Comparison of ENCODE assay signal across 8 cellular contexts in genomic region chr5:58582411-58583393, GRCh38. TPM values are rescaled to one million over a fixed set of nuclear protein-coding genes. Genes with fewer than 3 reads are reported as not detected.
DNase-seq lines count a peak whose midpoint lies in the region; ATAC-seq and TF ChIP-seq lines count a peak whose summit lies in the region.

RAB3C (plus strand) TSS chr5:58583075; CDS start chr5:58583209, 134 bp downstream.

- H4K91ac ChIP-seq in neuronal stem cell (ENCODE audit: low read depth, low read length, poor library complexity), result no peak within 1 kb of the TSS

- H3K27ac ChIP-seq in OCI-LY1 (ENCODE audit: low read depth, low read length, poor library complexity, severe bottlenecking) (no peak within 1 kb of the TSS), neuronal stem cell (replicated peaks; ENCODE audit: low read length) (no peak within 1 kb of the TSS), tibial artery (no peak within 1 kb of the TSS)

- WGBS in neuronal stem cell (ENCODE audit: extremely low coverage in 2 of 2, insufficient read length in 2 of 2, insufficient replicate concordance in 1 of 2), 2 donors, result no CpG with 5 or more reads among the region's 62 CpGs

- H2BK15ac ChIP-seq in neuronal stem cell (ENCODE audit: low read length), result no peak within 1 kb of the TSS

- peak within 1 kb of the TSS; percentile 81 for H3K4me3 Mint-ChIP-seq in activated naive CD8-positive, alpha-beta T cell treated with anti-CD3 and anti-CD28 coated beads, Interleukin-2, amount 10 ng/mL, durations not matched to agents 7 days and 5 days
- H3K4me3 Mint-ChIP-seq in glutamatergic neuron (ENCODE audit: unreplicated experiment), result peak within 1 kb of the TSS; percentile 98

- H4K20me1 ChIP-seq in OCI-LY1 (ENCODE audit: insufficient read depth, low read length), result no peaks in the 10 kb centered on the region

- no peak within 1 kb of the TSS for H3K9ac ChIP-seq in OCI-LY1 (ENCODE audit: low read length)
- peak within 1 kb of the TSS; percentile 10 for H3K9ac ChIP-seq in neuronal stem cell (ENCODE audit: low read depth, low read length, poor library complexity)

- H3K9me3 ChIP-seq in OCI-LY1 (ENCODE audit: low read length) (no peaks in the 10 kb centered on the region), neuronal stem cell (replicated peaks in 1 of 2; ENCODE audit: control insufficient read depth in 2 of 2, insufficient read depth in 1 of 2, low read depth in 1 of 2, low read length in 2 of 2) (no peaks in the 10 kb centered on the region), tibial artery (no peaks in the 10 kb centered on the region)

- H3K4me1 ChIP-seq in OCI-LY1 (ENCODE audit: insufficient read depth, low read length, severe bottlenecking), result no peaks in the 10 kb centered on the region
- peaks cover 2 to 9% of the 10 kb centered on the region in 2 donors for H3K4me1 ChIP-seq in neuronal stem cell (ENCODE audit: control insufficient read depth in 2 of 2, insufficient read depth in 1 of 2, low read depth in 1 of 2, low read length in 2 of 2)
- H3K4me1 ChIP-seq in tibial artery, result peaks cover 0 to 18% (median 9%) of the 10 kb centered on the region in 4 donors

- H2AFZ ChIP-seq in OCI-LY1 (ENCODE audit: low read length) (no peak within 1 kb of the TSS), neuronal stem cell (ENCODE audit: low read length) (peak within 1 kb of the TSS; percentile 96)

- POLR2A ChIA-PET in activated naive CD8-positive, alpha-beta T cell treated with anti-CD3 and anti-CD28 coated beads, Interleukin-2, amount 10 ng/mL, durations not matched to agents 7 days and 5 days (lab: Charles Lee), result no interaction called here

- H3K9me3 Mint-ChIP-seq in activated naive CD8-positive, alpha-beta T cell treated with anti-CD3 and anti-CD28 coated beads, Interleukin-2, amount 10 ng/mL, durations not matched to agents 7 days and 5 days, result no peaks in the 10 kb centered on the region
- H3K9me3 Mint-ChIP-seq in glutamatergic neuron (ENCODE audit: unreplicated experiment), result peaks cover 4% of the 10 kb centered on the region

- ATAC-seq in GM21717 (IDR thresholded peaks at IDR 0.05; ENCODE audit: unreplicated experiment), result peak; percentile 100
- ATAC-seq in activated naive CD8-positive, alpha-beta T cell treated with anti-CD3 and anti-CD28 coated beads, Interleukin-2, amount 10 ng/mL, durations not matched to agents 7 days and 5 days (ENCODE audit: low read depth), result peak; percentile 100

- no peak within 1 kb of the TSS for H2BK120ac ChIP-seq in neuronal stem cell (ENCODE audit: low read depth, low read length)

- H3K4ac ChIP-seq in neuronal stem cell (ENCODE audit: low read length), result no peak within 1 kb of the TSS

- H3K4me2 ChIP-seq in OCI-LY1 (ENCODE audit: low read length), result peak within 1 kb of the TSS; percentile 64
- H3K4me2 ChIP-seq in neuronal stem cell (ENCODE audit: insufficient read depth, low read length, poor library complexity, severe bottlenecking), result peak within 1 kb of the TSS; percentile 82

- intact Hi-C loops in tibial artery (cut with DNase I; ENCODE audit: low total_unique reads), result no loop called here

- no peak within 1 kb of the TSS for H4K8ac ChIP-seq in neuronal stem cell (ENCODE audit: low read depth, low read length)

- no peak within 1 kb of the TSS for H3K14ac ChIP-seq in neuronal stem cell (ENCODE audit: low read length)

- peaks cover 8% of the 10 kb centered on the region for H3K4me1 Mint-ChIP-seq in activated naive CD8-positive, alpha-beta T cell treated with anti-CD3 and anti-CD28 coated beads, Interleukin-2, amount 10 ng/mL, durations not matched to agents 7 days and 5 days
- H3K4me1 Mint-ChIP-seq in glutamatergic neuron (ENCODE audit: low read depth, unreplicated experiment), result no peaks in the 10 kb centered on the region

- H3K79me1 ChIP-seq in neuronal stem cell (ENCODE audit: low read depth, low read length), result no peaks in the 10 kb centered on the region

- no peaks in the 10 kb centered on the region for H3K79me2 ChIP-seq in OCI-LY1 (ENCODE audit: insufficient read depth, low read length)

- TF ChIP-seq CTCF in OCI-LY1 (IDR thresholded peaks at IDR 0.05; ENCODE audit: low read length) (no peak), glutamatergic neuron (IDR thresholded peaks at IDR 0.05; ENCODE audit: partially characterized antibody, unreplicated experiment) (no peak), tibial artery (IDR thresholded peaks at IDR 0.05) (peak; percentile 5 to 22)

- H2BK12ac ChIP-seq in neuronal stem cell (ENCODE audit: low read length), result no peak within 1 kb of the TSS

- H3K4me3 ChIP-seq in OCI-LY1 (ENCODE audit: low read depth, low read length, poor library complexity, severe bottlenecking) (peak within 1 kb of the TSS; percentile 61), neuronal stem cell (ENCODE audit: low read length in 2 of 2) (peak within 1 kb of the TSS; percentile 85 to 86), tibial artery (peak within 1 kb of the TSS; percentile 44 to 56)

- H3K27ac Mint-ChIP-seq in activated naive CD8-positive, alpha-beta T cell treated with anti-CD3 and anti-CD28 coated beads, Interleukin-2, amount 10 ng/mL, durations not matched to agents 7 days and 5 days, result no peak within 1 kb of the TSS
- H3K27ac Mint-ChIP-seq in glutamatergic neuron (ENCODE audit: unreplicated experiment), result peak within 1 kb of the TSS; percentile 95

- no peaks in the 10 kb centered on the region for H3K9me2 ChIP-seq in OCI-LY1 (ENCODE audit: low read depth, low read length)

- no peak within 1 kb of the TSS for H2AK5ac ChIP-seq in neuronal stem cell (ENCODE audit: low read depth, low read length)

- DNase-seq in EH (ENCODE audit: low read depth) (peak; percentile 92), HuH-7 (ENCODE audit: low spot score) (peak; percentile 47), glutamatergic neuron (peak; percentile 95), neuronal stem cell (ENCODE audit: low spot score) (peak; percentile 87), tibial artery (peak; percentile 78 to 89)
- DNase-seq in activated naive CD8-positive, alpha-beta T cell treated with anti-CD3 and anti-CD28 coated beads, Interleukin-2, amount 10 ng/mL, durations not matched to agents 7 days and 5 days, result peak; percentile 73

- peaks cover 7% of the 10 kb centered on the region; the same call in 1 of the 2 replicates for H3K27me3 ChIP-seq in OCI-LY1 (ENCODE audit: insufficient read depth, low read length)
- peaks cover 0 to 14% (median 6%) of the 10 kb centered on the region in 3 experiments for H3K27me3 ChIP-seq in neuronal stem cell (ENCODE audit: control insufficient read depth in 3 of 3, insufficient read depth in 3 of 3, low read depth in 1 of 3, low read length in 3 of 3)
- H3K27me3 ChIP-seq in tibial artery, result peaks cover 0 to 15% of the 10 kb centered on the region in 2 donors

- H3K27me3 Mint-ChIP-seq in activated naive CD8-positive, alpha-beta T cell treated with anti-CD3 and anti-CD28 coated beads, Interleukin-2, amount 10 ng/mL, durations not matched to agents 7 days and 5 days, result peaks cover 45% of the 10 kb centered on the region
- H3K27me3 Mint-ChIP-seq in glutamatergic neuron (ENCODE audit: unreplicated experiment), result peaks cover 10% of the 10 kb centered on the region

- H3K18ac ChIP-seq in neuronal stem cell (ENCODE audit: low read length), result no peak within 1 kb of the TSS

- no peak within 1 kb of the TSS for H3K23ac ChIP-seq in neuronal stem cell (ENCODE audit: low read depth, low read length, poor library complexity)

- H3K36me3 ChIP-seq in OCI-LY1 (ENCODE audit: insufficient read depth, low read length) (no peaks in the 10 kb centered on the region), neuronal stem cell (replicated peaks in 1 of 2; ENCODE audit: control insufficient read depth in 2 of 2, insufficient read depth in 2 of 2, low read length in 2 of 2) (no peaks in the 10 kb centered on the region), tibial artery (no peaks in the 10 kb centered on the region)

- no peak within 1 kb of the TSS for H2BK5ac ChIP-seq in neuronal stem cell (ENCODE audit: low read length)

- no peaks in the 10 kb centered on the region for H3F3A ChIP-seq in OCI-LY1 (ENCODE audit: insufficient read depth, low read length)

- H3K36me3 Mint-ChIP-seq in activated naive CD8-positive, alpha-beta T cell treated with anti-CD3 and anti-CD28 coated beads, Interleukin-2, amount 10 ng/mL, durations not matched to agents 7 days and 5 days, result no peaks in the 10 kb centered on the region
- H3K36me3 Mint-ChIP-seq in glutamatergic neuron (ENCODE audit: unreplicated experiment), result no peaks in the 10 kb centered on the region

RNA-seq across cellular contexts. Expression of gene RAB3C, which starts in this region (rescaled TPM):
- not detected for total RNA-seq in activated naive CD8-positive, alpha-beta T cell treated with anti-CD3 and anti-CD28 coated beads, Interleukin-2, amount 10 ng/mL, durations not matched to agents 7 days and 5 days
- total RNA-seq in glutamatergic neuron (ENCODE audit: unreplicated experiment), result 36.2 TPM
- polyA plus RNA-seq in neuronal stem cell (2013, experiment 1 of 2), result 7.3 TPM
- 6.0 TPM for polyA plus RNA-seq in neuronal stem cell (2013, experiment 2 of 2)

Comparison
In these comparisons a context has a peak if more than half of its experiments do, and no peak if none do; other contexts are left out.
1. RNA of gene RAB3C (total RNA-seq): 36.2 TPM in glutamatergic neuron (single experiment); not detected in activated naive CD8-positive, alpha-beta T cell treated with anti-CD3 and anti-CD28 coated beads, Interleukin-2, amount 10 ng/mL, durations not matched to agents 7 days and 5 days; every median in the first group is over 10 times any median in the second.
2. Peak in DNase-seq and ATAC-seq in activated naive CD8-positive, alpha-beta T cell treated with anti-CD3 and anti-CD28 coated beads, Interleukin-2, amount 10 ng/mL, durations not matched to agents 7 days and 5 days; RNA of the gene not detected or under 1 TPM.
3. CTCF ChIP-seq: peak in tibial artery (2 of 2); none in OCI-LY1 (single experiment) and glutamatergic neuron (single experiment).
4. Peak in every context shown above with its lines, with median percentiles within 50 percentile points of each other: DNase-seq and H3K4me3 ChIP-seq.